In the genomic region with DNA sequence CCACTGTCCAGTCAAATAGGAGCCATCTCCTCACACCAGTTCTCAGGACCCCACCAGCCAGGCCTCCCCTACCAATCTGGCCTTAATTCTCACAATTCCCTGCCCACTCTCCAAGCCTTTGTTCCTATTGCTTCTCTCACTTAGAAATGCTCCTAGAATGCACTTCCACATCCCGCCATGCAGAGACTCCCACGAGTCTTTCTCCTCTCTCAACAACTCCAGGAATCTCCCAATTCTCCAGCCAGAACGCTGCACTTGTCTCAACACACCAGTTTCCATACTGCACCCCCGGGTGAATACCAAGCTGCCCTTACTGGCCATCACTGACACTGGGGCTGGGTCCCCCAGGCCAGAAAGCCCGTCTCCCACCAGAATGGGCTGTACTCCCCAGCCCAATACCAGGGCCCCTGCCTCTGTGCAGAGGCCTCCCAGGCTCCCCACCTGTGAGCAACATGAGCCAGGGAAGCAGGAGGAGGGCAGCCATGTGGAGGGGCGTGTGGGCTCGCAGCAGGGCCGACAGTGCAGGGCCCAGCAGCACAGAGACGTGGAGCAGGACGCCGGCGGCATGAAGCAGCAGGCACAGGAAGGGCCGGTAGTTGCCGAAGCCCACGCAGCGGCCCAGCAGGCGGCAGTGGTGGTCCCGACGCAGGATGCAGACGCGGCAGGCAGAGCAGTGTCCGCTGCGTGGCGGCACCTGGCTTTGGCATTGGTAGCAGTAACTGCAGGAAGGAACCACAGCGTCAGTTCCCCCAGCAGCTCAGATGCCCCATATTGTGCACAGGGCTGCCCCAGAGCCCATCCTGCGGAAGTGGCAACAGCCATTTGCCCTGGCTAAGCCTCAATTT, we compare ENCODE assay signal across 6 cellular contexts. TPM values are rescaled to one million over a fixed set of nuclear protein-coding genes. Genes with fewer than 3 reads are reported as not detected.
DNase-seq lines count a peak whose midpoint lies in the region; ATAC-seq and TF ChIP-seq lines count a peak whose summit lies in the region.

No MANE protein-coding gene starts in this region.

- intact Hi-C loops in thyroid gland (cut with DNase I) = no loop called here

- H3K4me1 ChIP-seq in thyroid gland = peaks cover 15 to 16% of the 10 kb centered on the region in 2 donors

- H3K9me3 ChIP-seq in thyroid gland = no peaks in the 10 kb centered on the region

- no peak overlapping the region for H3K27ac ChIP-seq in thyroid gland

- TF ChIP-seq POLR2A in thyroid gland (IDR thresholded peaks at IDR 0.05) = no peak

- no peak for ATAC-seq in GM19328 (IDR thresholded peaks at IDR 0.05; ENCODE audit: unreplicated experiment)

- 54 to 58% methylated on average over 8 to 17 of the region's 26 CpGs for WGBS in thyroid gland, 2 donors

- H3K4me3 ChIP-seq in HFF-Myc (replicated peaks; ENCODE audit: low read depth, low read length) (no peak overlapping the region), thyroid gland (replicated peaks in 1 of 3) (no peak overlapping the region)

- DNase-seq in HFF-Myc (ENCODE audit: extremely low read depth, low read depth) (peak; percentile 27), iPS-NIHi7 (ENCODE audit: extremely low spot score) (peak; percentile 52), thyroid gland (peak; percentile 15 to 34), T1000 (lab: John Stamatoyannopoulos, UW) (no peak)
- peak; percentile 63 to 72 for DNase-seq in activated T-cell treated with anti-CD3 and anti-CD28 coated beads, Interleukin-2, amount 50 U/mL, for 48 hours

- H3K36me3 ChIP-seq in thyroid gland = peaks cover 0 to 4% of the 10 kb centered on the region in 2 donors

- H3K27me3 ChIP-seq in thyroid gland = no peaks in the 10 kb centered on the region

- peak; percentile 67 for TF ChIP-seq CTCF in HFF-Myc (IDR thresholded peaks at IDR 0.05; ENCODE audit: low read depth, low read length, missing control alignments)
- TF ChIP-seq CTCF in thyroid gland (IDR thresholded peaks at IDR 0.05) = peak in 1 of 6 experiments; percentile 11

RNA-seq across cellular contexts. Expression of gene ZDHHC24, which starts 2.4 kb away (rescaled TPM):
- total RNA-seq in thyroid gland = 10 to 100 TPM; 20.3 to 25.9 (median 22.3) TPM

RNA-seq across cellular contexts. Expression of gene ACTN3, which starts 3.2 kb away (rescaled TPM):
- total RNA-seq in thyroid gland = under 1 TPM in 1 of 4 donors, not detected in 3; 0.27 TPM

RNA-seq across cellular contexts. Expression of gene CTSF, which starts 24.9 kb away (rescaled TPM):
- total RNA-seq in thyroid gland = 10 to 100 TPM; 30.4 to 79.1 (median 64.6) TPM

RNA-seq across cellular contexts. Expression of gene BBS1, which starts 33.0 kb away (rescaled TPM):
- total RNA-seq in thyroid gland = 100 to 1,000 TPM in 3 of 4 donors, 10 to 100 TPM in 1; 83.2 to 200 (median 165) TPM

RNA-seq across cellular contexts. Expression of gene CCDC87, which starts 49.4 kb away (rescaled TPM):
- 1 to 10 TPM in 2 of 4 donors, under 1 TPM in 2; 0.92 to 2.1 (median 1.1) TPM for total RNA-seq in thyroid gland
